Comparison of ENCODE assay signal across 1 cellular context in genomic region chr6:8137529-8137939, GRCh38.
TF ChIP-seq lines count a peak whose summit lies in the region.

No MANE protein-coding gene starts in this region.

TF ChIP-seq in HepG2, 621 proteins besides CTCF, POLR2A, EP300 and RAD21 (continued from another document and continues in another):
- TF ChIP-seq AHDC1 (CRISPR knock-in tag; IDR thresholded peaks at IDR 0.05; ENCODE audit: borderline replicate concordance), result peak; percentile 94; the same call in 1 of the 2 replicates
- TF ChIP-seq ZNF124 (CRISPR knock-in tag; IDR thresholded peaks at IDR 0.05), result peak; percentile 74
- TF ChIP-seq ZBTB4 (CRISPR knock-in tag; IDR thresholded peaks at IDR 0.05; ENCODE audit: borderline replicate concordance), result no peak
- peak; percentile 23; the same call in 1 of the 2 replicates for TF ChIP-seq HMGXB3 (CRISPR knock-in tag; IDR thresholded peaks at IDR 0.05; ENCODE audit: borderline replicate concordance)
- TF ChIP-seq DRAP1 (CRISPR knock-in tag; IDR thresholded peaks at IDR 0.05), result 0 out of 2 replicates have a peak, but pooled peaks have one; percentile 38
- TF ChIP-seq HDAC2 (CRISPR knock-in tag; IDR thresholded peaks at IDR 0.05), result peak; percentile 72
- TF ChIP-seq TRIM24 (CRISPR knock-in tag; IDR thresholded peaks at IDR 0.05), result peak; percentile 93
- TF ChIP-seq HNF4A (CRISPR knock-in tag; IDR thresholded peaks at IDR 0.05), result peak; percentile 92
- TF ChIP-seq ISL2 (CRISPR knock-in tag; IDR thresholded peaks at IDR 0.05), result peak; percentile 79
- TF ChIP-seq THAP11 (CRISPR knock-in tag; IDR thresholded peaks at IDR 0.05), result peak; percentile 39; the same call in 1 of the 2 replicates
- TF ChIP-seq KAT2B (IDR thresholded peaks at IDR 0.05; ENCODE audit: borderline replicate concordance, low read depth, low read length), result no peak
- no peak for TF ChIP-seq ZKSCAN5 (CRISPR knock-in tag; IDR thresholded peaks at IDR 0.05)
- TF ChIP-seq RFX1 (IDR thresholded peaks at IDR 0.05), result no peak
- 0 out of 2 replicates have a peak, but pooled peaks have one; percentile 27 for TF ChIP-seq KDM1A (CRISPR knock-in tag; IDR thresholded peaks at IDR 0.05)
- no peak for TF ChIP-seq NFE2L2 (IDR thresholded peaks at IDR 0.05; ENCODE audit: low read length)
- peak; percentile 83 for TF ChIP-seq CREM (IDR thresholded peaks at IDR 0.05)
- no peak for TF ChIP-seq CREM (CRISPR knock-in tag; IDR thresholded peaks at IDR 0.05)
- TF ChIP-seq NFKBIZ (CRISPR knock-in tag; IDR thresholded peaks at IDR 0.05), result peak; percentile 42; the same call in 1 of the 2 replicates
- no peak for TF ChIP-seq FOXP1 (IDR thresholded peaks at IDR 0.05)
- peak; percentile 78 for TF ChIP-seq FOXP1 (CRISPR knock-in tag; IDR thresholded peaks at IDR 0.05)
- TF ChIP-seq HINFP (CRISPR knock-in tag; IDR thresholded peaks at IDR 0.05; ENCODE audit: low read depth), result no peak
- 0 out of 2 replicates have a peak, but pooled peaks have one; percentile 33 for TF ChIP-seq PRDM10 (CRISPR knock-in tag; IDR thresholded peaks at IDR 0.05; ENCODE audit: low read depth)
- peak; percentile 59; the same call in 1 of the 2 replicates for TF ChIP-seq ZNF441 (CRISPR knock-in tag; IDR thresholded peaks at IDR 0.05; ENCODE audit: borderline replicate concordance)
- peak; percentile 80; the same call in 1 of the 2 replicates for TF ChIP-seq CEBPB (IDR thresholded peaks at IDR 0.05; ENCODE audit: borderline replicate concordance, low read depth, low read length)
- TF ChIP-seq ZNF574 (CRISPR knock-in tag; IDR thresholded peaks at IDR 0.05), result peak; percentile 35; the same call in 1 of the 2 replicates
- TF ChIP-seq FOXA3 (CRISPR knock-in tag; IDR thresholded peaks at IDR 0.05), result peak; percentile 84
- TF ChIP-seq TEAD3 (CRISPR knock-in tag; optimal IDR thresholded peaks at IDR 0.05; ENCODE audit: borderline replicate concordance), result peak; percentile 76
- TF ChIP-seq ARID3A (IDR thresholded peaks at IDR 0.05; ENCODE audit: low read depth, low read length), result peak; percentile 86
- TF ChIP-seq MLLT10 (CRISPR knock-in tag; IDR thresholded peaks at IDR 0.05), result no peak
- peak; percentile 74 for TF ChIP-seq FOSL2 (CRISPR knock-in tag; IDR thresholded peaks at IDR 0.05)
- TF ChIP-seq ZNF891 (CRISPR knock-in tag; IDR thresholded peaks at IDR 0.05), result no peak
- no peak for TF ChIP-seq ZNF839 (CRISPR knock-in tag; IDR thresholded peaks at IDR 0.05; ENCODE audit: borderline replicate concordance)
- TF ChIP-seq POGZ (CRISPR knock-in tag; IDR thresholded peaks at IDR 0.05), result peak; percentile 88
- TF ChIP-seq GABPB1 (CRISPR knock-in tag; IDR thresholded peaks at IDR 0.05), result peak; percentile 38; the same call in 1 of the 2 replicates
